Comparison of ENCODE assay signal across 13 cellular contexts in genomic region chr10:29591416-29591968, GRCh38. TPM values are rescaled to one million over a fixed set of nuclear protein-coding genes. Genes with fewer than 3 reads are reported as not detected.
DNase-seq lines count a peak whose midpoint lies in the region; ATAC-seq, FAIRE-seq and TF ChIP-seq lines count a peak whose summit lies in the region.
"Had no signal": no experiment of that assay in that cellular context is flagged by ENCODE, and none has a peak within 500 bp of the region (broad histone marks: within the 10 kb centered on the region; RNA-seq: fewer than 3 reads in every experiment).

No MANE protein-coding gene starts in this region.

- WGBS in pancreas, 2 donors: 86 to 88% methylated on average over 5 of the region's 5 CpGs

- no peak overlapping the region for H3K27ac Mint-ChIP-seq in activated CD4-positive, alpha-beta T cell treated with anti-CD3 and anti-CD28 coated beads for 36 hours
- H3K27ac Mint-ChIP-seq: activated naive CD4-positive, alpha-beta T cell treated with anti-CD3 and anti-CD28 coated beads, Interleukin-2, amount 50 U/mL, for 24 hours; CD4-positive, alpha-beta T cell had no signal

- peaks cover 18% of the 10 kb centered on the region for H3K4me1 Mint-ChIP-seq in activated CD4-positive, alpha-beta T cell treated with anti-CD3 and anti-CD28 coated beads for 36 hours

- H3K9me2 ChIP-seq in PC-3 (replicated peaks; ENCODE audit: low read length): no peaks in the 10 kb centered on the region

- no peak overlapping the region for H3K4me3 ChIP-seq in PC-3 (ENCODE audit: low read length)
- H3K4me3 ChIP-seq in pancreas: no peak overlapping the region

- no peak for TF ChIP-seq CTCF in 22Rv1 (IDR thresholded peaks at IDR 0.05)
- no peak for TF ChIP-seq CTCF in PC-3 (conservative IDR thresholded peaks at IDR 0.05; ENCODE audit: low read depth, low read length)
- TF ChIP-seq CTCF in pancreas (IDR thresholded peaks at IDR 0.05): no peak

- H3K9me3 ChIP-seq in PC-3 (ENCODE audit: low read length) (no peaks in the 10 kb centered on the region), pancreas (no peaks in the 10 kb centered on the region)

- no peaks in the 10 kb centered on the region for H3K36me3 Mint-ChIP-seq in activated CD4-positive, alpha-beta T cell treated with anti-CD3 and anti-CD28 coated beads for 36 hours (ENCODE audit: low read depth)

- no peak overlapping the region for H3K4me2 ChIP-seq in PC-3 (ENCODE audit: low read length)

- ATAC-seq in PC-3: peak; percentile 61
- no peak for ATAC-seq in pancreas
- ATAC-seq in HG03460 (IDR thresholded peaks at IDR 0.05; ENCODE audit: unreplicated experiment): no peak
- ATAC-seq in activated CD4-positive, alpha-beta T cell treated with anti-CD3 and anti-CD28 coated beads for 36 hours: no peak
- ATAC-seq: activated CD8-positive, alpha-beta T cell treated with anti-CD3 and anti-CD28 coated beads, Interleukin-2, amount 10 ng/mL, durations not matched to agents 7 days and 5 days had no signal

- H3K27me3 Mint-ChIP-seq in activated CD4-positive, alpha-beta T cell treated with anti-CD3 and anti-CD28 coated beads for 36 hours: no peaks in the 10 kb centered on the region
- H3K27me3 Mint-ChIP-seq: activated naive CD4-positive, alpha-beta T cell treated with anti-CD3 and anti-CD28 coated beads, Interleukin-2, amount 50 U/mL, for 24 hours; CD4-positive, alpha-beta T cell had no signal

- CTCF ChIA-PET in PC-3 (lab: Charles Lee): interaction anchor here (0.5 to 1.0 kb wide), 4 partner anchors 28 to 77 kb away, joined by 3 to 6 read pairs (median 4); no protein-coding TSS in a partner anchor
- CTCF ChIA-PET in activated CD4-positive, alpha-beta T cell treated with anti-CD3 and anti-CD28 coated beads for 36 hours (lab: Charles Lee): interaction anchor here (0.7 to 3.4 kb wide), 12 partner anchors 9 to 1463 kb away, joined by 3 to 21 read pairs (median 4); no protein-coding TSS in a partner anchor

- DNase-seq in PC-3 (peak; percentile 4), ecto neural progenitor cell (ENCODE audit: low spot score) (peak; percentile 27), pancreas (no peak), NCI-H526 (lab: John Stamatoyannopoulos, UW) (no peak), kidney tubule cell (ENCODE audit: low spot score) (no peak)
- no peak for DNase-seq in activated CD4-positive, alpha-beta T cell treated with anti-CD3 and anti-CD28 coated beads for 36 hours
- DNase-seq: activated T-cell treated with anti-CD3 and anti-CD28 coated beads, Interleukin-2, amount 50 U/mL, for 48 hours; CD4-positive, alpha-beta T cell; DMS79 had no signal

- POLR2A ChIA-PET in PC-3 (lab: Charles Lee; ENCODE audit: unreplicated experiment): no interaction called here
- POLR2A ChIA-PET in activated CD4-positive, alpha-beta T cell treated with anti-CD3 and anti-CD28 coated beads for 36 hours (lab: Charles Lee): no interaction called here

- BruUV-seq in PC-3 (replicated peaks; lab: Mats Ljungman, UMichigan): TSS peak; percentile 71

- H2AFZ ChIP-seq in PC-3 (ENCODE audit: low read length): no peak overlapping the region

- no peaks in the 10 kb centered on the region for H3K27me3 ChIP-seq in PC-3 (ENCODE audit: low read length)
- H3K27me3 ChIP-seq in pancreas: no peaks in the 10 kb centered on the region

- H3K9ac ChIP-seq in PC-3 (ENCODE audit: low read length): no peak overlapping the region

- FAIRE-seq in pancreas (lab: Jason Lieb, UNC): no peak

- no peak overlapping the region for H3K4me3 Mint-ChIP-seq in activated CD4-positive, alpha-beta T cell treated with anti-CD3 and anti-CD28 coated beads for 36 hours
- H3K4me3 Mint-ChIP-seq: activated CD8-positive, alpha-beta T cell treated with anti-CD3 and anti-CD28 coated beads, Interleukin-2, amount 10 ng/mL, durations not matched to agents 7 days and 5 days; CD4-positive, alpha-beta T cell had no signal

- H3K36me3 ChIP-seq in PC-3 (ENCODE audit: low read depth, low read length): no peaks in the 10 kb centered on the region
- no peaks in the 10 kb centered on the region for H3K36me3 ChIP-seq in pancreas

- H3K9me3 Mint-ChIP-seq in activated CD4-positive, alpha-beta T cell treated with anti-CD3 and anti-CD28 coated beads for 36 hours (ENCODE audit: low read depth): no peaks in the 10 kb centered on the region
- H3K9me3 Mint-ChIP-seq: activated naive CD4-positive, alpha-beta T cell treated with anti-CD3 and anti-CD28 coated beads, Interleukin-2, amount 50 U/mL, for 24 hours; CD4-positive, alpha-beta T cell had no signal

- H3K4me1 ChIP-seq in PC-3 (ENCODE audit: insufficient read depth, low read length) (peaks cover 37% of the 10 kb centered on the region), pancreas (peaks cover 10 to 29% (median 25%) of the 10 kb centered on the region in 3 donors)

- no peaks in the 10 kb centered on the region for H3F3A ChIP-seq in PC-3 (ENCODE audit: low read length, unreplicated experiment)

- intact Hi-C loops in PC-3 (cut with micrococcal nuclease): loop anchor here (1.0 to 5.0 kb wide), 6 partner anchors 37 to 267 kb away; no protein-coding TSS in a partner anchor
- intact Hi-C loops in pancreas (cut with DNase I): loop anchor here in 1 of 3 donors (10.0 kb wide), 1 partner anchor 97 kb away; no protein-coding TSS in a partner anchor
- intact Hi-C loops in activated CD4-positive, alpha-beta T cell treated with anti-CD3 and anti-CD28 coated beads for 36 hours (cut with DNase I, micrococcal nuclease): loop anchor here (2.0 to 5.0 kb wide), 2 partner anchors 79 to 146 kb away; no protein-coding TSS in a partner anchor

- H3K79me2 ChIP-seq in PC-3 (ENCODE audit: low read length): peaks cover 9% of the 10 kb centered on the region; the same call in 1 of the 2 replicates

- peak overlapping the region; percentile 54 for H3K27ac ChIP-seq in 22Rv1
- H3K27ac ChIP-seq in PC-3 (ENCODE audit: low read length): peak overlapping the region; percentile 96
- peak overlapping the region in 3 of 4 donors; percentile 38 to 70 (median 66) for H3K27ac ChIP-seq in pancreas

- no peaks in the 10 kb centered on the region for H4K20me1 ChIP-seq in PC-3 (ENCODE audit: low read length)

RNA-seq across cellular contexts. Expression of gene SVIL, which starts 43.3 kb away (rescaled TPM):
- 19.2 and 27.2 TPM in 2 replicates for total RNA-seq in PC-3 (2014; rRNA removed)
- total RNA-seq in pancreas: 10 to 100 TPM; 19.7 to 53.8 (median 24.8) TPM
- 1 to 10 TPM; 8.6 to 9.5 TPM for polyA plus RNA-seq in pancreas
- total RNA-seq in activated CD4-positive, alpha-beta T cell treated with anti-CD3 and anti-CD28 coated beads for 36 hours: 10 to 100 TPM; 12.5 to 17.0 TPM

Comparison
In these comparisons a context has a peak if more than half of its experiments do, and no peak if none do; other contexts are left out.
1. DNase-seq: peak in PC-3 (single experiment) and ecto neural progenitor cell (single experiment); none in pancreas (0 of 6), NCI-H526 (0 of 2), activated CD4-positive, alpha-beta T cell treated with anti-CD3 and anti-CD28 coated beads for 36 hours (single experiment) and kidney tubule cell (single experiment).
2. Peak in every context shown above with its lines, with median percentiles within 50 percentile points of each other: H3K27ac ChIP-seq.